ENCODE assay signal across 11 cellular contexts in the genomic region with DNA sequence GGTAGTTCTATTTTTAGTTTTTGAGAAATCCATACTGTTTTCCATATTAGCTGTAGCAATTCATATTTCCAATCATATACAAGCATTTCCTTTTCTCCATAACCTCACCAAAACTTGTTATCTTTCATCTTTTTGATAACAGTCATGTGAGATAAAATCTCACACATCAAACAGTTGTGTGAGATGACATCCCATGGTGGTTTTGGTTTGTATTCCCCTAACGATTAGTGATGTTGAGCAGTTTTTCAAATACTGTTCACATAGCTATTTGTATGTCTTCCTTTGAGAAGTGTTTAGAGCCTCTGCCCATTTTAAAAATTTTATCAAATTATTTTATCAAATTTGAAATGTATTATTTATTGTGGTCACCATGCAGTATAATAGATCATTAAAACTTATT.
"Had no signal": no experiment of that assay in that cellular context is flagged by ENCODE, and none has a peak within 500 bp of the region (broad histone marks: within the 10 kb centered on the region; RNA-seq: fewer than 3 reads in every experiment).

No MANE protein-coding gene starts in this region.

- H3K9ac ChIP-seq: GM23248 had no signal

- H3K4me3 Mint-ChIP-seq: HFFc6, IgD-negative memory B cell had no signal

- H2AFZ ChIP-seq: GM23248 had no signal

- H3K27me3 Mint-ChIP-seq: IgD-negative memory B cell had no signal

- H3K4me1 Mint-ChIP-seq: IgD-negative memory B cell had no signal

- H3K9me3 ChIP-seq: HAP-1 had no signal

- H3K27ac ChIP-seq: GM23248, HL-60 had no signal

- ATAC-seq: HCT116, HepG2, K562 had no signal

- H3K27ac Mint-ChIP-seq: HFFc6, IgD-negative memory B cell had no signal

- DNase-seq: GM23248, GOT3, H7, HFFc6, KG1 had no signal

- H3K36me3 ChIP-seq: HAP-1 had no signal

- H3K4me3 ChIP-seq: GM23248, HAP-1, K562 had no signal
